In the genomic region with DNA sequence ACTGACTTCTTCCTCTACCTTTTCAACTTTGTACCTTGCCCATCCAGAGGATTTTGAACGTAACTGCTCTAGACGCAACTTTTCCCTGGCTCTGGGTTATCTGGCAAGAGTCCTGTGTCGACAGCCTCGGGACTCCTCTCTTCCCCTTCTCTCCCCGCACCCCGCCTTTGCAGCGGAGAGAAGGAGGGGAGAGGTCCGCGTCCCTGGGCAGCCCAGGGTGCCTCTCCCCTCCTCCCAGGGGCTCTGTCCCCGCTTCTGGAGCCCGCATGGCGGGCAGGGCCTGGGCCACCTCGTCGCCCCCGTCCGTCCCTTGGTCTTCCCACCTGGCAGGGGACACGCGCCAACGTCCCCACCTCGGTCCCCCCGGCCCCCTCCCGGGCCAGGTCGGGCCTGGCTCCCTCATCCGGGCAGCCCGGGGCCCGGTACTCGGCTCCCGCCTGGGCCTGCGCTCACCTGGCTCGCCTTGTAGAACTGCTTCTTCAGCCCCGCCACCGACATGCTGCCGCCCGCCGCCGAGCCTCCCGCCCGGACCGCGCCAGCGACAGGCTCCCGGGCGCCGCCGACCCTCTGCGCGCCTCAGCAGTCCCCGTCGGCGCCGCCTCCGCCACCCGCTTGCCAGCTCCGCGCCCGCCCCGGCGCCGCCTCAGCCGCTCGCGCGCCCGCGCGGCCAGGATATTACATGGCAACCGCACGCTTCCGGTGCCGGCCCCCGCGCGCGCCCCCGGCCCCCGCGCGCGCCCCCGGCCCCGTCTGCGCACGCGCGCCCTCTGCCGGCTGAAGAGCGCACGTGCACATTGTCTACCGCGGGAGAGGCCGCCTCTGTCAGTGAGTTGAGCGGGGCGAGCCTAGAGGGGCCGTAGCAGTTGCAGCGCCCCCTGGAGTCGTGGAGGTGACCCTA, we compare ENCODE assay signal across 1 cellular context.
TF ChIP-seq lines count a peak whose summit lies in the region.

A gene with protein sequence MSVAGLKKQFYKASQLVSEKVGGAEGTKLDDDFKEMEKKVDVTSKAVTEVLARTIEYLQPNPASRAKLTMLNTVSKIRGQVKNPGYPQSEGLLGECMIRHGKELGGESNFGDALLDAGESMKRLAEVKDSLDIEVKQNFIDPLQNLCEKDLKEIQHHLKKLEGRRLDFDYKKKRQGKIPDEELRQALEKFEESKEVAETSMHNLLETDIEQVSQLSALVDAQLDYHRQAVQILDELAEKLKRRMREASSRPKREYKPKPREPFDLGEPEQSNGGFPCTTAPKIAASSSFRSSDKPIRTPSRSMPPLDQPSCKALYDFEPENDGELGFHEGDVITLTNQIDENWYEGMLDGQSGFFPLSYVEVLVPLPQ (minus strand): TSS at position 677 of the 898 bp plus-strand sequence. CDS start 179 bp downstream, at position 498.

TF ChIP-seq in HEK293, 187 proteins besides CTCF, POLR2A, EP300 and RAD21 (continued from another document and continues in another):
- TF ChIP-seq, protein P1, sequence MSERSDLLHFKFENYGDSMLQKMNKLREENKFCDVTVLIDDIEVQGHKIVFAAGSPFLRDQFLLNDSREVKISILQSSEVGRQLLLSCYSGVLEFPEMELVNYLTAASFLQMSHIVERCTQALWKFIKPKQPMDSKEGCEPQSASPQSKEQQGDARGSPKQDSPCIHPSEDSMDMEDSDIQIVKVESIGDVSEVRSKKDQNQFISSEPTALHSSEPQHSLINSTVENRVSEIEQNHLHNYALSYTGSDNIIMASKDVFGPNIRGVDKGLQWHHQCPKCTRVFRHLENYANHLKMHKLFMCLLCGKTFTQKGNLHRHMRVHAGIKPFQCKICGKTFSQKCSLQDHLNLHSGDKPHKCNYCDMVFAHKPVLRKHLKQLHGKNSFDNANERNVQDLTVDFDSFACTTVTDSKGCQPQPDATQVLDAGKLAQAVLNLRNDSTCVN (tag by site-specific recombination; optimal IDR thresholded peaks at IDR 0.05): peak; percentile 78
- TF ChIP-seq ZBTB17 (tag by site-specific recombination; IDR thresholded peaks at IDR 0.05) (no peak; the same call in 1 of the 2 replicates), ZNF837 (tag by site-specific recombination; IDR thresholded peaks at IDR 0.05) (no peak), ZNF785 (tag by site-specific recombination; IDR thresholded peaks at IDR 0.05) (no peak), ZNF211 (tag by site-specific recombination; IDR thresholded peaks at IDR 0.05; ENCODE audit: low read depth) (no peak), KLF10 (tag by site-specific recombination; IDR thresholded peaks at IDR 0.05) (peak; percentile 58; the same call in 1 of the 2 replicates), KLF16 (tag by site-specific recombination; IDR thresholded peaks at IDR 0.05) (peak; percentile 70), ZNF274 (IDR thresholded peaks at IDR 0.05; ENCODE audit: low read length) (no peak), ZNF274 (tag by site-specific recombination; IDR thresholded peaks at IDR 0.05; ENCODE audit: borderline replicate concordance) (no peak), ZNF24 (tag by site-specific recombination; IDR thresholded peaks at IDR 0.05) (no peak), ZNF610 (tag by site-specific recombination; IDR thresholded peaks at IDR 0.05; ENCODE audit: borderline replicate concordance) (peak; percentile 47; the same call in 1 of the 2 replicates), ZNF501 (tag by site-specific recombination; IDR thresholded peaks at IDR 0.05) (0 out of 2 replicates have a peak, but pooled peaks have one; percentile 26), ZNF324 (tag by site-specific recombination; IDR thresholded peaks at IDR 0.05) (peak; percentile 93; the same call in 1 of the 2 replicates), ZBTB8A (tag by site-specific recombination; IDR thresholded peaks at IDR 0.05) (peak; percentile 18; the same call in 1 of the 2 replicates), ZNF600 (tag by site-specific recombination; IDR thresholded peaks at IDR 0.05) (no peak), ZNF184 (tag by site-specific recombination; IDR thresholded peaks at IDR 0.05) (no peak; the same call in 1 of the 2 replicates), ZNF174 (tag by site-specific recombination; IDR thresholded peaks at IDR 0.05) (no peak), ZNF624 (tag by site-specific recombination; IDR thresholded peaks at IDR 0.05) (no peak), ZNF701 (tag by site-specific recombination; IDR thresholded peaks at IDR 0.05) (no peak), HOXC10 (CRISPR knock-in tag; IDR thresholded peaks at IDR 0.05) (no peak), ZNF350 (tag by site-specific recombination; IDR thresholded peaks at IDR 0.05) (no peak), ZNF548 (tag by site-specific recombination; IDR thresholded peaks at IDR 0.05) (no peak), ZNF391 (tag by site-specific recombination; IDR thresholded peaks at IDR 0.05; ENCODE audit: borderline replicate concordance, low read depth) (peak; percentile 66; the same call in 1 of the 2 replicates), ZNF266 (tag by site-specific recombination; IDR thresholded peaks at IDR 0.05; ENCODE audit: low read depth) (no peak), ZBTB48 (tag by site-specific recombination; IDR thresholded peaks at IDR 0.05) (peak; percentile 88), HOXD13 (CRISPR knock-in tag; IDR thresholded peaks at IDR 0.05; ENCODE audit: borderline replicate concordance) (no peak), GLIS1 (tag by site-specific recombination; IDR thresholded peaks at IDR 0.05) (no peak), ZBTB7A (tag by site-specific recombination; IDR thresholded peaks at IDR 0.05; ENCODE audit: low read depth) (0 out of 2 replicates have a peak, but pooled peaks have one; percentile 35), ZNF777 (tag by site-specific recombination; IDR thresholded peaks at IDR 0.05; ENCODE audit: borderline replicate concordance) (0 out of 2 replicates have a peak, but pooled peaks have one; percentile 15), GLIS2 (tag by site-specific recombination; IDR thresholded peaks at IDR 0.05) (peak; percentile 35), ZNF112 (tag by site-specific recombination; IDR thresholded peaks at IDR 0.05) (no peak), ZNF221 (tag by site-specific recombination; IDR thresholded peaks at IDR 0.05; ENCODE audit: borderline replicate concordance) (no peak), ZNF791 (tag by site-specific recombination; IDR thresholded peaks at IDR 0.05) (no peak)
- TF ChIP-seq, protein P2, sequence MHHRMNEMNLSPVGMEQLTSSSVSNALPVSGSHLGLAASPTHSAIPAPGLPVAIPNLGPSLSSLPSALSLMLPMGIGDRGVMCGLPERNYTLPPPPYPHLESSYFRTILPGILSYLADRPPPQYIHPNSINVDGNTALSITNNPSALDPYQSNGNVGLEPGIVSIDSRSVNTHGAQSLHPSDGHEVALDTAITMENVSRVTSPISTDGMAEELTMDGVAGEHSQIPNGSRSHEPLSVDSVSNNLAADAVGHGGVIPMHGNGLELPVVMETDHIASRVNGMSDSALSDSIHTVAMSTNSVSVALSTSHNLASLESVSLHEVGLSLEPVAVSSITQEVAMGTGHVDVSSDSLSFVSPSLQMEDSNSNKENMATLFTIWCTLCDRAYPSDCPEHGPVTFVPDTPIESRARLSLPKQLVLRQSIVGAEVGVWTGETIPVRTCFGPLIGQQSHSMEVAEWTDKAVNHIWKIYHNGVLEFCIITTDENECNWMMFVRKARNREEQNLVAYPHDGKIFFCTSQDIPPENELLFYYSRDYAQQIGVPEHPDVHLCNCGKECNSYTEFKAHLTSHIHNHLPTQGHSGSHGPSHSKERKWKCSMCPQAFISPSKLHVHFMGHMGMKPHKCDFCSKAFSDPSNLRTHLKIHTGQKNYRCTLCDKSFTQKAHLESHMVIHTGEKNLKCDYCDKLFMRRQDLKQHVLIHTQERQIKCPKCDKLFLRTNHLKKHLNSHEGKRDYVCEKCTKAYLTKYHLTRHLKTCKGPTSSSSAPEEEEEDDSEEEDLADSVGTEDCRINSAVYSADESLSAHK (tag by site-specific recombination; IDR thresholded peaks at IDR 0.05): peak; percentile 35; the same call in 1 of the 2 replicates
- TF ChIP-seq, protein P3, sequence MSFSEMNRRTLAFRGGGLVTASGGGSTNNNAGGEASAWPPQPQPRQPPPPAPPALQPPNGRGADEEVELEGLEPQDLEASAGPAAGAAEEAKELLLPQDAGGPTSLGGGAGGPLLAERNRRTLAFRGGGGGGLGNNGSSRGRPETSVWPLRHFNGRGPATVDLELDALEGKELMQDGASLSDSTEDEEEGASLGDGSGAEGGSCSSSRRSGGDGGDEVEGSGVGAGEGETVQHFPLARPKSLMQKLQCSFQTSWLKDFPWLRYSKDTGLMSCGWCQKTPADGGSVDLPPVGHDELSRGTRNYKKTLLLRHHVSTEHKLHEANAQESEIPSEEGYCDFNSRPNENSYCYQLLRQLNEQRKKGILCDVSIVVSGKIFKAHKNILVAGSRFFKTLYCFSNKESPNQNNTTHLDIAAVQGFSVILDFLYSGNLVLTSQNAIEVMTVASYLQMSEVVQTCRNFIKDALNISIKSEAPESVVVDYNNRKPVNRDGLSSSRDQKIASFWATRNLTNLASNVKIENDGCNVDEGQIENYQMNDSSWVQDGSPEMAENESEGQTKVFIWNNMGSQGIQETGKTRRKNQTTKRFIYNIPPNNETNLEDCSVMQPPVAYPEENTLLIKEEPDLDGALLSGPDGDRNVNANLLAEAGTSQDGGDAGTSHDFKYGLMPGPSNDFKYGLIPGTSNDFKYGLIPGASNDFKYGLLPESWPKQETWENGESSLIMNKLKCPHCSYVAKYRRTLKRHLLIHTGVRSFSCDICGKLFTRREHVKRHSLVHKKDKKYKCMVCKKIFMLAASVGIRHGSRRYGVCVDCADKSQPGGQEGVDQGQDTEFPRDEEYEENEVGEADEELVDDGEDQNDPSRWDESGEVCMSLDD (tag by site-specific recombination; IDR thresholded peaks at IDR 0.05): peak; percentile 50; the same call in 1 of the 2 replicates
- TF ChIP-seq, protein P4, sequence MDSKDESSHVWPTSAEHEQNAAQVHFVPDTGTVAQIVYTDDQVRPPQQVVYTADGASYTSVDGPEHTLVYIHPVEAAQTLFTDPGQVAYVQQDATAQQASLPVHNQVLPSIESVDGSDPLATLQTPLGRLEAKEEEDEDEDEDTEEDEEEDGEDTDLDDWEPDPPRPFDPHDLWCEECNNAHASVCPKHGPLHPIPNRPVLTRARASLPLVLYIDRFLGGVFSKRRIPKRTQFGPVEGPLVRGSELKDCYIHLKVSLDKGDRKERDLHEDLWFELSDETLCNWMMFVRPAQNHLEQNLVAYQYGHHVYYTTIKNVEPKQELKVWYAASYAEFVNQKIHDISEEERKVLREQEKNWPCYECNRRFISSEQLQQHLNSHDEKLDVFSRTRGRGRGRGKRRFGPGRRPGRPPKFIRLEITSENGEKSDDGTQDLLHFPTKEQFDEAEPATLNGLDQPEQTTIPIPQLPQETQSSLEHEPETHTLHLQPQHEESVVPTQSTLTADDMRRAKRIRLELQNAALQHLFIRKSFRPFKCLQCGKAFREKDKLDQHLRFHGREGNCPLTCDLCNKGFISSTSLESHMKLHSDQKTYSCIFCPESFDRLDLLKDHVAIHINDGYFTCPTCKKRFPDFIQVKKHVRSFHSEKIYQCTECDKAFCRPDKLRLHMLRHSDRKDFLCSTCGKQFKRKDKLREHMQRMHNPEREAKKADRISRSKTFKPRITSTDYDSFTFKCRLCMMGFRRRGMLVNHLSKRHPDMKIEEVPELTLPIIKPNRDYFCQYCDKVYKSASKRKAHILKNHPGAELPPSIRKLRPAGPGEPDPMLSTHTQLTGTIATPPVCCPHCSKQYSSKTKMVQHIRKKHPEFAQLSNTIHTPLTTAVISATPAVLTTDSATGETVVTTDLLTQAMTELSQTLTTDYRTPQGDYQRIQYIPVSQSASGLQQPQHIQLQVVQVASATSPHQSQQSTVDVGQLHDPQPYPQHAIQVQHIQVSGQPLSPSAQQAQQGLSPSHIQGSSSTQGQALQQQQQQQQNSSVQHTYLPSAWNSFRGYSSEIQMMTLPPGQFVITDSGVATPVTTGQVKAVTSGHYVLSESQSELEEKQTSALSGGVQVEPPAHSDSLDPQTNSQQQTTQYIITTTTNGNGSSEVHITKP (tag by site-specific recombination; IDR thresholded peaks at IDR 0.05): no peak
- TF ChIP-seq, protein P5, sequence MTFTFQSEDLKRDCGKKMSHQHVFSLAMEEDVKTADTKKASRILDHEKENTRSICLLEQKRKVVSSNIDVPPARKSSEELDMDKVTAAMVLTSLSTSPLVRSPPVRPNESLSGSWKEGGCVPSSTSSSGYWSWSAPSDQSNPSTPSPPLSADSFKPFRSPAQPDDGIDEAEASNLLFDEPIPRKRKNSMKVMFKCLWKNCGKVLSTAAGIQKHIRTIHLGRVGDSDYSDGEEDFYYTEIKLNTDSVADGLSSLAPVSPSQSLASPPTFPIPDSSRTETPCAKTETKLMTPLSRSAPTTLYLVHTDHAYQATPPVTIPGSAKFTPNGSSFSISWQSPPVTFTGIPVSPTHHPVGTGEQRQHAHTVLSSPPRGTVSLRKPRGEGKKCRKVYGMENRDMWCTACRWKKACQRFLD (tag by site-specific recombination; IDR thresholded peaks at IDR 0.05): no peak
- TF ChIP-seq, protein P6, sequence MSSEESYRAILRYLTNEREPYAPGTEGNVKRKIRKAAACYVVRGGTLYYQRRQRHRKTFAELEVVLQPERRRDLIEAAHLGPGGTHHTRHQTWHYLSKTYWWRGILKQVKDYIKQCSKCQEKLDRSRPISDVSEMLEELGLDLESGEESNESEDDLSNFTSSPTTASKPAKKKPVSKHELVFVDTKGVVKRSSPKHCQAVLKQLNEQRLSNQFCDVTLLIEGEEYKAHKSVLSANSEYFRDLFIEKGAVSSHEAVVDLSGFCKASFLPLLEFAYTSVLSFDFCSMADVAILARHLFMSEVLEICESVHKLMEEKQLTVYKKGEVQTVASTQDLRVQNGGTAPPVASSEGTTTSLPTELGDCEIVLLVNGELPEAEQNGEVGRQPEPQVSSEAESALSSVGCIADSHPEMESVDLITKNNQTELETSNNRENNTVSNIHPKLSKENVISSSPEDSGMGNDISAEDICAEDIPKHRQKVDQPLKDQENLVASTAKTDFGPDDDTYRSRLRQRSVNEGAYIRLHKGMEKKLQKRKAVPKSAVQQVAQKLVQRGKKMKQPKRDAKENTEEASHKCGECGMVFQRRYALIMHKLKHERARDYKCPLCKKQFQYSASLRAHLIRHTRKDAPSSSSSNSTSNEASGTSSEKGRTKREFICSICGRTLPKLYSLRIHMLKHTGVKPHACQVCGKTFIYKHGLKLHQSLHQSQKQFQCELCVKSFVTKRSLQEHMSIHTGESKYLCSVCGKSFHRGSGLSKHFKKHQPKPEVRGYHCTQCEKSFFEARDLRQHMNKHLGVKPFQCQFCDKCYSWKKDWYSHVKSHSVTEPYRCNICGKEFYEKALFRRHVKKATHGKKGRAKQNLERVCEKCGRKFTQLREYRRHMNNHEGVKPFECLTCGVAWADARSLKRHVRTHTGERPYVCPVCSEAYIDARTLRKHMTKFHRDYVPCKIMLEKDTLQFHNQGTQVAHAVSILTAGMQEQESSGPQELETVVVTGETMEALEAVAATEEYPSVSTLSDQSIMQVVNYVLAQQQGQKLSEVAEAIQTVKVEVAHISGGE (tag by site-specific recombination; conservative IDR thresholded peaks at IDR 0.05; ENCODE audit: low read depth): no peak; the same call in 1 of the 2 replicates
- TF ChIP-seq, protein P7, sequence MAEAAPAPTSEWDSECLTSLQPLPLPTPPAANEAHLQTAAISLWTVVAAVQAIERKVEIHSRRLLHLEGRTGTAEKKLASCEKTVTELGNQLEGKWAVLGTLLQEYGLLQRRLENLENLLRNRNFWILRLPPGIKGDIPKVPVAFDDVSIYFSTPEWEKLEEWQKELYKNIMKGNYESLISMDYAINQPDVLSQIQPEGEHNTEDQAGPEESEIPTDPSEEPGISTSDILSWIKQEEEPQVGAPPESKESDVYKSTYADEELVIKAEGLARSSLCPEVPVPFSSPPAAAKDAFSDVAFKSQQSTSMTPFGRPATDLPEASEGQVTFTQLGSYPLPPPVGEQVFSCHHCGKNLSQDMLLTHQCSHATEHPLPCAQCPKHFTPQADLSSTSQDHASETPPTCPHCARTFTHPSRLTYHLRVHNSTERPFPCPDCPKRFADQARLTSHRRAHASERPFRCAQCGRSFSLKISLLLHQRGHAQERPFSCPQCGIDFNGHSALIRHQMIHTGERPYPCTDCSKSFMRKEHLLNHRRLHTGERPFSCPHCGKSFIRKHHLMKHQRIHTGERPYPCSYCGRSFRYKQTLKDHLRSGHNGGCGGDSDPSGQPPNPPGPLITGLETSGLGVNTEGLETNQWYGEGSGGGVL (tag by site-specific recombination; IDR thresholded peaks at IDR 0.05): no peak; the same call in 1 of the 2 replicates
